ENCODE assay signal across 27 cellular contexts in the genomic region with DNA sequence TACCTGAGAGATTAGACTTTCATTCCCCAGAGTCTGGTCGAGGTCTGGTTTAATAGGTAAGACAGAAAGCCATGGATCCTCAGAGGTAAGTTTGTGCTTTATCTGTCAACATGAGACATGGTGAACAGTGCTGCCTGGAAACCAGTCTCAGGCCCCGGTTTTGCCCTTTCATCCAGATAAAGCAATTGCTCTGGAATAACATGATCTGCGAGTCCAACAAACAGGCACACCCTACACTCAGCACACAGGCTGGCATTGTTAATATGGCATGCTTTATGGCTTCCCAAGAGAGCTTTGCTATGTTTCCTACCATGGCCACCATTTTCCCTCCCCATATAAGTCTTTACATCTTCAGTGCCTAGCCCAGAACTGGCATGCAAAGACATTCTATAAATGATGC. TPM values are rescaled to one million over a fixed set of nuclear protein-coding genes. Genes with fewer than 3 reads are reported as not detected.
A peak's percentile ranks its signal among the peaks of the same experiment; 100 is the strongest.
DNase-seq lines count a peak whose midpoint lies in the region; ATAC-seq and TF ChIP-seq lines count a peak whose summit lies in the region.
"Had no signal": no experiment of that assay in that cellular context is flagged by ENCODE, and none has a peak within 500 bp of the region (broad histone marks: within the 10 kb centered on the region; RNA-seq: fewer than 3 reads in every experiment).

No MANE protein-coding gene starts in this region.

- no TSS peak for BruUV-seq in PC-9 (replicated peaks; lab: Mats Ljungman, UMichigan)

- H3K27me3 ChIP-seq in OCI-LY1 (ENCODE audit: insufficient read depth, low read length) (no peaks in the 10 kb centered on the region), PC-9 (ENCODE audit: insufficient read depth, low read depth) (no peaks in the 10 kb centered on the region)
- H3K27me3 ChIP-seq: BLaER1 treated with 17β-estradiol and CSF1 and Interleukin-3, amounts not matched to agents 10 nM and 100 nM had no signal

- H3K9me3 ChIP-seq in OCI-LY1 (ENCODE audit: low read length): peaks cover 5% of the 10 kb centered on the region
- no peaks in the 10 kb centered on the region for H3K9me3 ChIP-seq in PC-9 (ENCODE audit: insufficient read depth, low read depth)
- H3K9me3 ChIP-seq: A549; BLaER1 treated with 17β-estradiol and CSF1 and Interleukin-3, amounts not matched to agents 10 nM and 100 nM; SK-N-SH had no signal

- H2AFZ ChIP-seq in OCI-LY1 (ENCODE audit: low read length): peak overlapping the region; percentile 81
- H2AFZ ChIP-seq in PC-9: no peak overlapping the region

- no peaks in the 10 kb centered on the region for H3K9me3 Mint-ChIP-seq in activated CD8-positive, alpha-beta T cell treated with anti-CD3 and anti-CD28 coated beads for 36 hours
- H3K9me3 Mint-ChIP-seq: CD4-positive, alpha-beta T cell had no signal

- H3K9me2 ChIP-seq in OCI-LY1 (ENCODE audit: low read depth, low read length) (no peaks in the 10 kb centered on the region), PC-9 (ENCODE audit: insufficient read depth) (no peaks in the 10 kb centered on the region)
- H3K9me2 ChIP-seq: SK-N-SH had no signal

- H4K20me1 ChIP-seq in OCI-LY1 (ENCODE audit: insufficient read depth, low read length): no peaks in the 10 kb centered on the region
- no peaks in the 10 kb centered on the region for H4K20me1 ChIP-seq in PC-9 (ENCODE audit: insufficient read depth)
- H4K20me1 ChIP-seq: BLaER1 treated with 17β-estradiol and CSF1 and Interleukin-3, amounts not matched to agents 10 nM and 100 nM had no signal

- H3K27ac Mint-ChIP-seq in activated CD8-positive, alpha-beta T cell treated with anti-CD3 and anti-CD28 coated beads for 36 hours: no peak overlapping the region
- H3K27ac Mint-ChIP-seq: CD4-positive, alpha-beta T cell had no signal

- peaks cover 67% of the 10 kb centered on the region for H3K4me1 ChIP-seq in OCI-LY1 (ENCODE audit: insufficient read depth, low read length, severe bottlenecking)
- H3K4me1 ChIP-seq in PC-9 (replicated peaks; ENCODE audit: insufficient read depth): no peaks in the 10 kb centered on the region; the same call in 1 of the 2 replicates
- H3K4me1 ChIP-seq: BLaER1 treated with 17β-estradiol and CSF1 and Interleukin-3, amounts not matched to agents 10 nM and 100 nM had no signal

- no peaks in the 10 kb centered on the region for H3F3A ChIP-seq in OCI-LY1 (ENCODE audit: insufficient read depth, low read length)
- no peaks in the 10 kb centered on the region for H3F3A ChIP-seq in PC-9 (ENCODE audit: insufficient read depth, low read depth)

- H3K27ac ChIP-seq in OCI-LY1 (ENCODE audit: low read depth, low read length, poor library complexity, severe bottlenecking): peak overlapping the region; percentile 87
- no peak overlapping the region for H3K27ac ChIP-seq in PC-9
- H3K27ac ChIP-seq: A549; BLaER1 treated with 17β-estradiol and CSF1 and Interleukin-3, amounts not matched to agents 10 nM and 100 nM; HL-60 had no signal

- H3K79me2 ChIP-seq in OCI-LY1 (ENCODE audit: insufficient read depth, low read length): no peaks in the 10 kb centered on the region
- H3K79me2 ChIP-seq in PC-9 (ENCODE audit: low read depth): no peaks in the 10 kb centered on the region

- POLR2A ChIA-PET in PC-9 (lab: Charles Lee; ENCODE audit: unreplicated experiment): no interaction called here
- POLR2A ChIA-PET in activated CD8-positive, alpha-beta T cell treated with anti-CD3 and anti-CD28 coated beads for 36 hours (lab: Charles Lee): no interaction called here

- no peak overlapping the region for H3K4me3 Mint-ChIP-seq in activated CD8-positive, alpha-beta T cell treated with anti-CD3 and anti-CD28 coated beads for 36 hours
- H3K4me3 Mint-ChIP-seq: CD4-positive, alpha-beta T cell had no signal

- intact Hi-C loops in PC-9 (cut with micrococcal nuclease; ENCODE audit: unreplicated experiment): loop anchor here (5.0 to 10.0 kb wide), 3 partner anchors 390 to 1047 kb away; no protein-coding TSS in a partner anchor
- intact Hi-C loops in activated CD8-positive, alpha-beta T cell treated with anti-CD3 and anti-CD28 coated beads for 36 hours (cut with micrococcal nuclease): loop anchor here (10.0 kb wide), 1 partner anchor 810 kb away; no protein-coding TSS in a partner anchor

- peaks cover 5% of the 10 kb centered on the region; the same call in 1 of the 2 replicates for H3K36me3 ChIP-seq in OCI-LY1 (ENCODE audit: insufficient read depth, low read length)
- no peaks in the 10 kb centered on the region for H3K36me3 ChIP-seq in PC-9 (ENCODE audit: low read depth)
- H3K36me3 ChIP-seq: BLaER1 treated with 17β-estradiol and CSF1 and Interleukin-3, amounts not matched to agents 10 nM and 100 nM had no signal

- ATAC-seq in esophagus mucosa: peak; percentile 74
- no peak for ATAC-seq in activated CD8-positive, alpha-beta T cell treated with anti-CD3 and anti-CD28 coated beads for 36 hours
- ATAC-seq: A549, HCT116 had no signal

- TF ChIP-seq CTCF in OCI-LY1 (IDR thresholded peaks at IDR 0.05; ENCODE audit: low read length) (no peak), PC-9 (conservative IDR thresholded peaks at IDR 0.05) (no peak)
- no peak for TF ChIP-seq CTCF in activated CD8-positive, alpha-beta T cell treated with anti-CD3 and anti-CD28 coated beads for 36 hours (IDR thresholded peaks at IDR 0.05)

- no peak overlapping the region for H3K4me2 ChIP-seq in OCI-LY1 (ENCODE audit: low read length)
- no peak overlapping the region for H3K4me2 ChIP-seq in PC-9
- H3K4me2 ChIP-seq: A549; BLaER1 treated with 17β-estradiol and CSF1 and Interleukin-3, amounts not matched to agents 10 nM and 100 nM; SK-N-SH had no signal

- CTCF ChIA-PET in PC-9 (lab: Charles Lee): no interaction called here
- CTCF ChIA-PET in activated CD8-positive, alpha-beta T cell treated with anti-CD3 and anti-CD28 coated beads for 36 hours (lab: Charles Lee): interaction anchor here (1.0 to 5.4 kb wide), 3 partner anchors 376 to 806 kb away, joined by 3 to 46 read pairs (median 3); no protein-coding TSS in a partner anchor

- DNase-seq in HT-29 (ENCODE audit: low spot score) (peak; percentile 34), PC-9 (no peak), GDM1 (lab: John Stamatoyannopoulos, UW) (no peak), mesenteric fat pad (ENCODE audit: low spot score) (no peak)
- no peak for DNase-seq in activated CD8-positive, alpha-beta T cell treated with anti-CD3 and anti-CD28 coated beads for 36 hours
- DNase-seq: AML-193; CD4-positive, alpha-beta T cell; COR-L47; DMS79; Kasumi-1; MV-4-11; NCI-H1105; NCI-H1436 treated with DMSO at 0.1 percent for 48 hours; NCI-H187 treated with DMSO at 0.1 percent for 48 hours; NCI-H2107; NCI-H2227 treated with DMSO at 0.1 percent for 48 hours; NCI-H526 treated with DMSO at 0.1 percent for 48 hours; SIG-M5; SK-N-SH; SW 1271 had no signal

- H3K27me3 Mint-ChIP-seq in activated CD8-positive, alpha-beta T cell treated with anti-CD3 and anti-CD28 coated beads for 36 hours: peaks cover 2% of the 10 kb centered on the region

- H3K36me3 Mint-ChIP-seq in activated CD8-positive, alpha-beta T cell treated with anti-CD3 and anti-CD28 coated beads for 36 hours (ENCODE audit: low read depth): no peaks in the 10 kb centered on the region

- H3K4me1 Mint-ChIP-seq in activated CD8-positive, alpha-beta T cell treated with anti-CD3 and anti-CD28 coated beads for 36 hours (ENCODE audit: low read depth): peaks cover 2% of the 10 kb centered on the region

- H3K4me3 ChIP-seq in OCI-LY1 (ENCODE audit: low read depth, low read length, poor library complexity, severe bottlenecking): no peak overlapping the region
- no peak overlapping the region for H3K4me3 ChIP-seq in PC-9
- H3K4me3 ChIP-seq: A549; BLaER1 treated with 17β-estradiol and CSF1 and Interleukin-3, amounts not matched to agents 10 nM and 100 nM had no signal

- H3K9ac ChIP-seq in OCI-LY1 (ENCODE audit: low read length): peak overlapping the region; percentile 3; the same call in 1 of the 2 replicates
- H3K9ac ChIP-seq: BLaER1 treated with 17β-estradiol and CSF1 and Interleukin-3, amounts not matched to agents 10 nM and 100 nM; SK-N-SH had no signal

RNA-seq across cellular contexts. Expression of gene MNS1, which starts 30.1 kb away (rescaled TPM):
- 4.0 and 6.8 TPM in 2 replicates for total RNA-seq in HT-29 (2014; rRNA removed; shearing (Covaris generic))
- total RNA-seq in esophagus mucosa: 2.4 TPM
- 9.7 and 16.2 TPM in 2 replicates for total RNA-seq in PC-9 (2021)
- under 1 TPM; 0.29 to 0.95 TPM for total RNA-seq in activated CD8-positive, alpha-beta T cell treated with anti-CD3 and anti-CD28 coated beads for 36 hours
- total RNA-seq in mesenteric fat pad: 0.77 TPM
- total RNA-seq: H1 had no signal
